26 cellular contexts compared by ENCODE assay signal in the genomic region with DNA sequence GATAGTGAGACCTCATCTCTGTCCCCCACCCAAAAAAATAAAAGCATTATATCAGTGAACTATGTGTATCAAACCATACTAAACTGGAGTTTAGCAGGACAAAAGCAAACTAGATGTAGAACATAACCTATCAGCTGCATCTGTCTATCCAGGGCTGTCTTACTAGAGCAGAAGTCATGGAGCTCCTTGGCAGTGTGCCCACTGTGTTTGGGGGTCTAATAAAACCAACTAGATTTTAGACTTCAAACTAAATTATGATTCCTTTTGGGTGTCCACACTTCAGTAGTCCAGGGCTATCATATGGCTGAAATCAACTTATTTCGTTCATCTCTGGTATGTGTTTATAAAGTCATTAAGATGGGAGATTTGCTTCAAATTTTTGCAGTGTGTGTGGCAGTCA. TPM values are rescaled to one million over a fixed set of nuclear protein-coding genes. Genes with fewer than 3 reads are reported as not detected.
"Had no signal": no experiment of that assay in that cellular context is flagged by ENCODE, and none has a peak within 500 bp of the region (broad histone marks: within the 10 kb centered on the region; RNA-seq: fewer than 3 reads in every experiment).

No MANE protein-coding gene starts in this region.

- H3K27me3 ChIP-seq: breast epithelium, esophagus muscularis mucosa, foreskin keratinocyte, heart left ventricle, pancreas, upper lobe of right lung had no signal

- H3K27ac ChIP-seq: breast epithelium, esophagus muscularis mucosa, foreskin keratinocyte, heart left ventricle, pancreas, prostate gland, upper lobe of right lung, VCaP had no signal

- H3K4me3 Mint-ChIP-seq: activated T-cell treated with anti-CD3 and anti-CD28 coated beads, Interleukin-2, amount 50 U/mL, for 4 hours; immature natural killer cell; mesothelial cell of epicardium; naive B cell; stimulated activated memory B cell treated with anti-CD40 and anti-IgM and Interleukin-4, amounts not matched to agents 10 μg/mL and 1 μg/mL and 100 μg/mL, for 72 hours; stimulated activated naive CD8-positive, alpha-beta T cell treated with anti-CD3 and anti-CD28 coated beads, Interleukin-15, amount 100 ng/mL, for 72 hours had no signal

- H3K27me3 Mint-ChIP-seq: naive B cell; stimulated activated memory B cell treated with anti-CD40 and anti-IgM and Interleukin-4, amounts not matched to agents 10 μg/mL and 1 μg/mL and 100 μg/mL, for 72 hours; stimulated activated naive CD8-positive, alpha-beta T cell treated with anti-CD3 and anti-CD28 coated beads, Interleukin-15, amount 100 ng/mL, for 72 hours had no signal

- H3K4me3 ChIP-seq: breast epithelium, esophagus muscularis mucosa, heart left ventricle, pancreas, prostate gland, upper lobe of right lung had no signal

- H3K4me1 ChIP-seq: breast epithelium, prostate gland had no signal

- H3K9me3 ChIP-seq: breast epithelium, esophagus muscularis mucosa, heart left ventricle, pancreas, prostate gland, upper lobe of right lung had no signal

- H3K36me3 ChIP-seq: breast epithelium, prostate gland had no signal

- DNase-seq: activated CD4-positive, alpha-beta T cell treated with anti-CD3 and anti-CD28 coated beads, Interleukin-2, amount 50 U/mL, for 1 hour; activated effector memory CD4-positive, alpha-beta T cell treated with Interleukin-2 at 50 U/mL for 16 hours; activated naive CD4-positive, alpha-beta T cell treated with Interleukin-2 at 50 U/mL for 16 hours; activated T-cell treated with anti-CD3 and anti-CD28 coated beads, Interleukin-2, amount 50 U/mL, for 4 hours; central memory CD4-positive, alpha-beta T cell; foreskin keratinocyte; heart left ventricle; hypothalamus; immature natural killer cell; naive B cell; nucleus accumbens; retina; small intestine; stimulated activated CD4-positive, alpha-beta T cell treated with anti-CD3 and anti-CD28 coated beads, Interleukin-4, amount 100 ng/mL, for 24 hours; stimulated activated naive CD8-positive, alpha-beta T cell treated with anti-CD3 and anti-CD28 coated beads, Interleukin-15, amount 100 ng/mL, for 72 hours; T-helper 1 cell; T-helper 9 cell; upper lobe of right lung had no signal

- ATAC-seq: foreskin keratinocyte; heart left ventricle; pancreas; stimulated activated memory B cell treated with anti-CD40 and anti-IgM and Interleukin-4, amounts not matched to agents 10 μg/mL and 1 μg/mL and 100 μg/mL, for 72 hours; stimulated activated naive CD8-positive, alpha-beta T cell treated with anti-CD3 and anti-CD28 coated beads, Interleukin-15, amount 100 ng/mL, for 72 hours; upper lobe of right lung had no signal

- H3K9me3 Mint-ChIP-seq: activated T-cell treated with anti-CD3 and anti-CD28 coated beads, Interleukin-2, amount 50 U/mL, for 4 hours; immature natural killer cell; mesothelial cell of epicardium; naive B cell; stimulated activated memory B cell treated with anti-CD40 and anti-IgM and Interleukin-4, amounts not matched to agents 10 μg/mL and 1 μg/mL and 100 μg/mL, for 72 hours; stimulated activated naive CD8-positive, alpha-beta T cell treated with anti-CD3 and anti-CD28 coated beads, Interleukin-15, amount 100 ng/mL, for 72 hours had no signal

- H3K27ac Mint-ChIP-seq: mesothelial cell of epicardium had no signal

RNA-seq across cellular contexts. Expression of a gene that starts 19.8 kb away (rescaled TPM):
- polyA plus RNA-seq: neural cell had no signal
